26 cellular contexts compared by ENCODE assay signal in genomic region chr22:23553922-23554870, GRCh38. TPM values are rescaled to one million over a fixed set of nuclear protein-coding genes. Genes with fewer than 3 reads are reported as not detected.
"Had no signal": no experiment of that assay in that cellular context is flagged by ENCODE, and none has a peak within 500 bp of the region (broad histone marks: within the 10 kb centered on the region; RNA-seq: fewer than 3 reads in every experiment).

No MANE protein-coding gene starts in this region.

- H3K27me3 ChIP-seq: body of pancreas, cardiac muscle cell, ovary, uterus had no signal

- H3K4me1 ChIP-seq: body of pancreas, esophagus squamous epithelium, gastrocnemius medialis, lower lobe of right lung, psoas muscle, tibial nerve, uterus had no signal

- H3K27ac Mint-ChIP-seq: activated B cell treated with CpG ODN at 0.5 μM for 24 hours; activated CD4-positive, alpha-beta T cell treated with anti-CD3 and anti-CD28 coated beads for 36 hours; activated naive CD4-positive, alpha-beta T cell treated with anti-CD3 and anti-CD28 coated beads, Interleukin-2, amount 50 U/mL, for 24 hours; endodermal cell; stimulated activated effector memory CD8-positive, alpha-beta T cell treated with anti-CD3 and anti-CD28 coated beads, Interleukin-12 subunit alpha, Interleukin-12 subunit beta, amount 100 ng/mL, for 72 hours; stimulated activated naive CD8-positive, alpha-beta T cell treated with anti-CD3 and anti-CD28 coated beads, Interleukin-15, amount 100 ng/mL, for 72 hours; T-helper 17 cell had no signal

- H3K9me3 Mint-ChIP-seq: activated B cell treated with CpG ODN at 0.5 μM for 24 hours; activated naive CD4-positive, alpha-beta T cell treated with anti-CD3 and anti-CD28 coated beads, Interleukin-2, amount 50 U/mL, for 24 hours; activated T-cell treated with anti-CD3 and anti-CD28 coated beads, Interleukin-2, amount 50 U/mL, for 4 hours; endodermal cell; stimulated activated effector memory CD8-positive, alpha-beta T cell treated with anti-CD3 and anti-CD28 coated beads, Interleukin-12 subunit alpha, Interleukin-12 subunit beta, amount 100 ng/mL, for 72 hours; stimulated activated naive CD8-positive, alpha-beta T cell treated with anti-CD3 and anti-CD28 coated beads, Interleukin-15, amount 100 ng/mL, for 72 hours had no signal

- H3K4me3 Mint-ChIP-seq: activated B cell treated with CpG ODN at 0.5 μM for 24 hours; activated CD4-positive, alpha-beta T cell treated with anti-CD3 and anti-CD28 coated beads for 36 hours; activated naive CD4-positive, alpha-beta T cell treated with anti-CD3 and anti-CD28 coated beads, Interleukin-2, amount 50 U/mL, for 24 hours; activated T-cell treated with anti-CD3 and anti-CD28 coated beads, Interleukin-2, amount 50 U/mL, for 4 hours; endodermal cell; naive thymus-derived CD8-positive, alpha-beta T cell; stimulated activated effector memory CD8-positive, alpha-beta T cell treated with anti-CD3 and anti-CD28 coated beads, Interleukin-12 subunit alpha, Interleukin-12 subunit beta, amount 100 ng/mL, for 72 hours; stimulated activated naive CD8-positive, alpha-beta T cell treated with anti-CD3 and anti-CD28 coated beads, Interleukin-15, amount 100 ng/mL, for 72 hours; T-helper 17 cell had no signal

- H3K9me3 ChIP-seq: body of pancreas, esophagus squamous epithelium, gastrocnemius medialis, lower lobe of right lung, neutrophil, ovary, psoas muscle, tibial nerve, uterus had no signal

- H3K4me3 ChIP-seq: body of pancreas, cardiac muscle cell, esophagus squamous epithelium, gastrocnemius medialis, lower lobe of right lung, ovary, psoas muscle, skin epidermis, tibial nerve, uterus had no signal

- H3K4me1 Mint-ChIP-seq: activated B cell treated with CpG ODN at 0.5 μM for 24 hours; activated CD4-positive, alpha-beta T cell treated with anti-CD3 and anti-CD28 coated beads for 36 hours; activated naive CD4-positive, alpha-beta T cell treated with anti-CD3 and anti-CD28 coated beads, Interleukin-2, amount 50 U/mL, for 24 hours; endodermal cell; naive thymus-derived CD8-positive, alpha-beta T cell; stimulated activated effector memory CD8-positive, alpha-beta T cell treated with anti-CD3 and anti-CD28 coated beads, Interleukin-12 subunit alpha, Interleukin-12 subunit beta, amount 100 ng/mL, for 72 hours; stimulated activated naive CD8-positive, alpha-beta T cell treated with anti-CD3 and anti-CD28 coated beads, Interleukin-15, amount 100 ng/mL, for 72 hours; T-helper 17 cell had no signal

- H3K36me3 Mint-ChIP-seq: activated naive CD4-positive, alpha-beta T cell treated with anti-CD3 and anti-CD28 coated beads, Interleukin-2, amount 50 U/mL, for 24 hours; naive thymus-derived CD8-positive, alpha-beta T cell; stimulated activated effector memory CD8-positive, alpha-beta T cell treated with anti-CD3 and anti-CD28 coated beads, Interleukin-12 subunit alpha, Interleukin-12 subunit beta, amount 100 ng/mL, for 72 hours had no signal

- ATAC-seq: activated CD4-positive, alpha-beta T cell treated with anti-CD3 and anti-CD28 coated beads for 36 hours; activated T-cell treated with anti-CD3 and anti-CD28 coated beads, Interleukin-2, amount 50 U/mL, for 4 hours; body of pancreas; gastrocnemius medialis; left cardiac atrium; lower lobe of right lung; naive thymus-derived CD8-positive, alpha-beta T cell; psoas muscle; right cardiac atrium; stimulated activated effector memory CD8-positive, alpha-beta T cell treated with anti-CD3 and anti-CD28 coated beads, Interleukin-12 subunit alpha, Interleukin-12 subunit beta, amount 100 ng/mL, for 72 hours; stimulated activated naive CD8-positive, alpha-beta T cell treated with anti-CD3 and anti-CD28 coated beads, Interleukin-15, amount 100 ng/mL, for 72 hours; T-helper 17 cell had no signal

- H3K27ac ChIP-seq: body of pancreas, cardiac muscle cell, esophagus squamous epithelium, gastrocnemius medialis, lower lobe of right lung, neutrophil, ovary, psoas muscle, skin epidermis, tibial nerve, uterus had no signal

- H3K36me3 ChIP-seq: cardiac muscle cell, esophagus squamous epithelium, gastrocnemius medialis, lower lobe of right lung, neutrophil, ovary, tibial nerve, uterus had no signal

- DNase-seq: activated B cell treated with CpG ODN at 0.5 μM for 24 hours; activated CD4-positive, alpha-beta T cell treated with anti-CD3 and anti-CD28 coated beads for 36 hours; activated CD4-positive, alpha-beta T cell treated with anti-CD3 and anti-CD28 coated beads, Interleukin-2, amount 50 U/mL, for 4 hours; activated T-cell treated with anti-CD3 and anti-CD28 coated beads, Interleukin-2, amount 50 U/mL, for 4 hours; body of pancreas; cortex of kidney; endodermal cell; esophagus squamous epithelium; gastrocnemius medialis; left cardiac atrium; lower lobe of right lung; ovary; psoas muscle; right cardiac atrium; stimulated activated CD4-positive, alpha-beta T cell treated with anti-CD3 and anti-CD28 coated beads, Interleukin-2, amount 100 ng/mL, for 24 hours; stimulated activated naive CD8-positive, alpha-beta T cell treated with anti-CD3 and anti-CD28 coated beads, Interleukin-15, amount 100 ng/mL, for 72 hours; T-helper 17 cell; uterus had no signal

RNA-seq across cellular contexts. Expression of gene IGLL1, which starts 25.9 kb away (rescaled TPM):
- total RNA-seq: activated B cell treated with CpG ODN at 0.5 μM for 24 hours; activated CD4-positive, alpha-beta T cell treated with anti-CD3 and anti-CD28 coated beads for 36 hours; activated T-cell treated with anti-CD3 and anti-CD28 coated beads, Interleukin-2, amount 50 U/mL, for 4 hours; body of pancreas; cardiac muscle cell; cerebellum; endodermal cell; esophagus squamous epithelium; gastrocnemius medialis; left cardiac atrium; lower lobe of right lung; naive thymus-derived CD8-positive, alpha-beta T cell; psoas muscle; right cardiac atrium; T-helper 17 cell; tibial nerve had no signal
- polyA plus RNA-seq: cardiac muscle cell; naive thymus-derived CD8-positive, alpha-beta T cell; ovary; psoas muscle; right cardiac atrium had no signal
